ENCODE assay signal across 22 cellular contexts in the genomic region with DNA sequence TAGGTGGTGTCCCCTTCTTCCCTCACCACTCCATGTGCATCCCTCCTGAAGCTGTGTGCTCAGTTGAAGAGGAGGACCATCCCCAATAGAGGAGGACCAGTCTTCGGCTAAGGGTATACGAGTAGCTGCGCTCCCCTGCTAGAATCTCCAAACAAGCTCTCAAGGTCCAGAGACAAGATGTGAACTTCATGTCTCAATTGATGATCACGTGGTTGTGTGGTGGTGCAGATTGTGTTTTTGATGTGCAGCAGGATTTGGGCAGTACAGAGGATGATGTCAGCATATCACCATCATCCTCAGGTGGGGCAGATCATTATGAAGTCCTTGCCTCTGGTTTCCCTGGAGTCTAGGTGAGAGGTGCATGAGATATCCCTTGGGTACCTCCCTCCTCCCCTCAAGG.
"Had no signal": no experiment of that assay in that cellular context is flagged by ENCODE, and none has a peak within 500 bp of the region (broad histone marks: within the 10 kb centered on the region; RNA-seq: fewer than 3 reads in every experiment).

No MANE protein-coding gene starts in this region.

- H3K27ac ChIP-seq: HL-60, SJSA1, SK-N-MC had no signal

- H3K27me3 ChIP-seq: MG63, SJSA1 had no signal

- H3K4me3 ChIP-seq: MG63, SJSA1, SK-N-MC had no signal

- FAIRE-seq: RCC 7860 had no signal

- H3K36me3 ChIP-seq: MG63, SJSA1 had no signal

- DNase-seq: Karpas-422, KG1, MG63, NCI-H1092 treated with DMSO at 0.1 percent for 48 hours, NCI-H1436, NCI-H187, NCI-H2029, NCI-H2081 treated with DMSO at 0.1 percent for 48 hours, NCI-H2171, NCI-H226, NCI-H446, NCI-H510A, NCI-H524 treated with DMSO at 0.1 percent for 48 hours, NCI-H69, NCI-H774, Right ventricle myocardium superior, RPMI8226, SIG-M5 had no signal

- H3K4me1 ChIP-seq: SJSA1 had no signal
